In the genomic region with DNA sequence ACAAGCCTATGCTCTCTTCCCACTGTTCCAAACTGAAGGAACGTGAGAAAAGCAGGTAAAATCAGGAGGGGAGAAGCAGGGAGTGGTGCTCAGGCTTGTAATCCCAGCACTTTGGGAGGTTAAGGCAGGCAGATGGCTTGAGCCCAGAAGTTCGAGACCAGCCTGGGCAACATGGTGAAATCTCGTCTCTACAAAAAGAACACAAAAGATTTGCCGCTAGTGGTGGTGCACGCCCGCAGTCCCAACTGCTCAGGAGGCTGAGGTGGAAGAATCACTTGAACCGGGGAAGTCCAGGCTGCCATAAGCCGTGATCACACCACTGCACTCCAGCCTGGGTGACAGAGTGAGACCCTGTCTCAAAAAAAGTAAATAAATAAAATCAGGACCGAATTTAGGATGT, we compare ENCODE assay signal across 1 cellular context.
TF ChIP-seq lines count a peak whose summit lies in the region.

No MANE protein-coding gene starts in this region.

TF ChIP-seq in HepG2, 621 proteins besides CTCF, POLR2A, EP300 and RAD21:
- TF ChIP-seq ZNF782 (CRISPR knock-in tag; IDR thresholded peaks at IDR 0.05; ENCODE audit: borderline replicate concordance): no peak
